9 cellular contexts compared by ENCODE assay signal in the genomic region with DNA sequence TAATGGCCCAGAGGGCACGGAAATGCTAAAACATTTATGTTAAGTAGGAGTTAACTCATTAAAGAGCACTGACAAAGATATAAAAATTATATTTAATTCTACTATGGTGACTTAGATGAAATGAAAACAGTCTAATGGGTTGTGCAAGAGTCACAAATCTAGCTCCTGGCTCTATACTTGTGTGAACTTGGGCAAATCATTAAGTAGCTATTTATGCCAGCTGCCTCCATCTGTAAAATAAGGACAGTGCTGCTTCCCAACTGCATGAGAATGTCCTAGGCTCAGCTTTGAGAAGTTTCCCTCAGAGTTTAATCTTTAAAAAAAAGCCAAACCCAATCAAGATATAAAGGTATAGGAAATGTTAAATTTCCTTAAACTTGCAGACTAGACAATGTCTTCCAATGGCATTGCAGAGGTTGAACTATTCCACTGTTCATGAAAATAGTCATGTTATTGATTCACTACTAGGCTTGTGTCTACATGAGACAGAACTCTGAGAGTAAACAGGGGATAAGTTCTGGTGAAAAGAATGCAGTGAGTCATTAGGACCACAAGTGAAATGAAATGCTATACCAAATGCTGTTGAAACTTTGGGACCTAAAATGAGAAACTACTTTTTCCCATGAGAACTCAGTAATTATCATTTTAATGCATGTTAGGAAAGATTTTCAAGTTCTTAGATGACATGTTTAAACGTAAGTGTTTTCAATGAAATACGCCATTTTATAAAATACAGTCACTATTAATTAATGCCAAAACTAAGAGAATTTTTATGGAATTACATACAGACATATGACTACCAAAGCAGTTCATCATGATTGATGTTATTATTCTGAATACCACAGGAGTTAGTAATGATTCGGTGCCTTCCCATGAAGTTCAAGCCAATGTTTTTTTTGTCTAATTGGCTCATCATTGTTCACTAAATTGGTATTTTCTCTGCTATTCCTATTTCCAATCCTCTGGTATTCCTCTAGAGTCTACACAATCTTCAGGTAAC.
DNase-seq lines count a peak whose midpoint lies in the region; ATAC-seq lines count a peak whose summit lies in the region.
"Had no signal": no experiment of that assay in that cellular context is flagged by ENCODE, and none has a peak within 500 bp of the region (broad histone marks: within the 10 kb centered on the region; RNA-seq: fewer than 3 reads in every experiment).

No MANE protein-coding gene starts in this region.

- H3K4me3 ChIP-seq in Karpas-422 (ENCODE audit: low read length) = no peak overlapping the region

- peaks cover 70% of the 10 kb centered on the region for H3K4me1 Mint-ChIP-seq in activated naive CD8-positive, alpha-beta T cell treated with anti-CD3 and anti-CD28 coated beads, Interleukin-2, amount 50 U/mL, for 24 hours

- peaks cover 71% of the 10 kb centered on the region for H3K36me3 Mint-ChIP-seq in activated naive CD8-positive, alpha-beta T cell treated with anti-CD3 and anti-CD28 coated beads, Interleukin-2, amount 50 U/mL, for 24 hours (ENCODE audit: low read depth)

- no peak overlapping the region for H3K4me2 ChIP-seq in Karpas-422 (ENCODE audit: low read depth, low read length, poor library complexity, severe bottlenecking)

- H4K20me1 ChIP-seq in Karpas-422 (ENCODE audit: insufficient read depth, low read depth, low read length) = no peaks in the 10 kb centered on the region

- no peaks in the 10 kb centered on the region for H3K27me3 Mint-ChIP-seq in activated naive CD8-positive, alpha-beta T cell treated with anti-CD3 and anti-CD28 coated beads, Interleukin-2, amount 50 U/mL, for 24 hours
- H3K27me3 Mint-ChIP-seq: activated naive CD4-positive, alpha-beta T cell treated with anti-CD3 and anti-CD28 coated beads, Interleukin-2, amount 50 U/mL, for 24 hours had no signal

- peaks cover 88% of the 10 kb centered on the region for H3K79me2 ChIP-seq in Karpas-422 (ENCODE audit: low read length)

- H3K36me3 ChIP-seq in Karpas-422 (ENCODE audit: insufficient read depth, low read length) = no peaks in the 10 kb centered on the region

- no peaks in the 10 kb centered on the region for H3K9me3 Mint-ChIP-seq in activated naive CD8-positive, alpha-beta T cell treated with anti-CD3 and anti-CD28 coated beads, Interleukin-2, amount 50 U/mL, for 24 hours
- H3K9me3 Mint-ChIP-seq: activated naive CD4-positive, alpha-beta T cell treated with anti-CD3 and anti-CD28 coated beads, Interleukin-2, amount 50 U/mL, for 24 hours had no signal

- peak; percentile 69 for DNase-seq in AG08395 (ENCODE audit: low spot score)
- DNase-seq in HS-27A (ENCODE audit: low read depth) = peak; percentile 75
- DNase-seq in activated naive CD8-positive, alpha-beta T cell treated with anti-CD3 and anti-CD28 coated beads, Interleukin-2, amount 50 U/mL, for 24 hours = no peak
- DNase-seq in kidney tubule cell (ENCODE audit: low spot score) = peak; percentile 93
- DNase-seq in activated gamma-delta T cell (lab: John Stamatoyannopoulos, UW) = no peak
- DNase-seq in Karpas-422 = no peak

- H3K9ac ChIP-seq in Karpas-422 (ENCODE audit: low read length) = no peak overlapping the region

- H3K4me1 ChIP-seq in Karpas-422 (ENCODE audit: low read length) = no peaks in the 10 kb centered on the region

- no peak overlapping the region for H3K4me3 Mint-ChIP-seq in activated naive CD8-positive, alpha-beta T cell treated with anti-CD3 and anti-CD28 coated beads, Interleukin-2, amount 50 U/mL, for 24 hours
- H3K4me3 Mint-ChIP-seq: activated naive CD4-positive, alpha-beta T cell treated with anti-CD3 and anti-CD28 coated beads, Interleukin-2, amount 50 U/mL, for 24 hours had no signal

- H3K27me3 ChIP-seq in Karpas-422 (ENCODE audit: low read length) = no peaks in the 10 kb centered on the region

- no peaks in the 10 kb centered on the region for H3K9me3 ChIP-seq in Karpas-422 (ENCODE audit: low read length)

- H3K27ac Mint-ChIP-seq in activated naive CD8-positive, alpha-beta T cell treated with anti-CD3 and anti-CD28 coated beads, Interleukin-2, amount 50 U/mL, for 24 hours = peak overlapping the region; percentile 20

- no peaks in the 10 kb centered on the region for H3K9me2 ChIP-seq in Karpas-422 (replicated peaks; ENCODE audit: insufficient read depth, low read length)

- peak; percentile 75 for ATAC-seq in activated naive CD8-positive, alpha-beta T cell treated with anti-CD3 and anti-CD28 coated beads, Interleukin-2, amount 50 U/mL, for 24 hours
- ATAC-seq in HG03342 (IDR thresholded peaks at IDR 0.05; ENCODE audit: unreplicated experiment) (no peak), GM19328 (IDR thresholded peaks at IDR 0.05; ENCODE audit: unreplicated experiment) (no peak)

- H3K27ac ChIP-seq in Karpas-422 (ENCODE audit: low read length) = no peak overlapping the region

- H2AFZ ChIP-seq in Karpas-422 (ENCODE audit: low read length) = no peak overlapping the region

Comparison
In these comparisons a context has a peak if more than half of its experiments do, and no peak if none do; other contexts are left out.
1. DNase-seq: peak in AG08395 (single experiment), HS-27A (single experiment) and kidney tubule cell (single experiment); none in activated naive CD8-positive, alpha-beta T cell treated with anti-CD3 and anti-CD28 coated beads, Interleukin-2, amount 50 U/mL, for 24 hours (single experiment), activated gamma-delta T cell (single experiment) and Karpas-422 (single experiment).